In genomic region chr6:84441456-84441855, GRCh38 we compare ENCODE assay signal across 27 cellular contexts.
"Had no signal": no experiment of that assay in that cellular context is flagged by ENCODE, and none has a peak within 500 bp of the region (broad histone marks: within the 10 kb centered on the region; RNA-seq: fewer than 3 reads in every experiment).

No MANE protein-coding gene starts in this region.

- H3K4me2 ChIP-seq: smooth muscle cell had no signal

- DNase-seq: dorsolateral prefrontal cortex; effector CD4-positive, alpha-beta T cell; gastrocnemius medialis; glutamatergic neuron; heart right ventricle; hippocampal formation; mucosa of descending colon; naive B cell; stimulated activated CD4-positive, alpha-beta T cell treated with anti-CD3 and anti-CD28 coated beads, Interleukin-12 subunit alpha, Interleukin-12 subunit beta, amount 100 ng/mL, for 4 hours; stimulated activated CD4-positive, alpha-beta T cell treated with anti-CD3 and anti-CD28 coated beads, Interleukin-1b, Interleukin-23, amount 100 ng/mL, for 48 hours; stimulated activated CD4-positive, alpha-beta T cell treated with anti-CD3 and anti-CD28 coated beads, Interleukin-4, amount 100 ng/mL, for 1 hour; stimulated activated CD8-positive, alpha-beta memory T cell treated with anti-CD3 and anti-CD28 coated beads, Interleukin-4, amount 100 ng/mL, for 48 hours; stimulated activated naive CD4-positive, alpha-beta T cell; stimulated activated naive CD8-positive, alpha-beta T cell treated with anti-CD3 and anti-CD28 coated beads, Interleukin-15, amount 100 ng/mL, for 72 hours; transverse colon; upper lobe of right lung; uterus had no signal

- H3K27ac ChIP-seq: dorsolateral prefrontal cortex, gastrocnemius medialis, heart right ventricle, neutrophil, parathyroid adenoma, suprapubic skin, transverse colon, upper lobe of right lung, uterus had no signal

- ATAC-seq: gastrocnemius medialis; heart right ventricle; left lobe of liver; mucosa of descending colon; natural killer cell treated with Interleukin-12 subunit alpha and Interleukin-12 subunit beta and Interleukin-15 and Interleukin-18, amount 100 ng/mL, for 72 hours; sciatic nerve; stimulated activated naive CD8-positive, alpha-beta T cell treated with anti-CD3 and anti-CD28 coated beads, Interleukin-15, amount 100 ng/mL, for 72 hours; upper lobe of right lung had no signal

- H3K4me3 ChIP-seq: dorsolateral prefrontal cortex, gastrocnemius medialis, heart right ventricle, lung, mucosa of descending colon, smooth muscle cell, suprapubic skin, transverse colon, upper lobe of right lung, uterus had no signal

- H2AFZ ChIP-seq: parathyroid adenoma had no signal

- H3K27me3 ChIP-seq: gastrocnemius medialis, heart right ventricle, neutrophil, suprapubic skin, transverse colon, upper lobe of right lung, uterus had no signal

- H3K79me2 ChIP-seq: parathyroid adenoma had no signal

- H3K36me3 ChIP-seq: gastrocnemius medialis, heart right ventricle, neutrophil, suprapubic skin, transverse colon, upper lobe of right lung, uterus had no signal

- H3K9ac ChIP-seq: parathyroid adenoma had no signal

- FAIRE-seq: colon, keratinocyte had no signal

- H3K9me3 ChIP-seq: gastrocnemius medialis, heart right ventricle, mucosa of descending colon, neutrophil, suprapubic skin, transverse colon, upper lobe of right lung, uterus had no signal

- H3K4me1 ChIP-seq: gastrocnemius medialis, heart right ventricle, parathyroid adenoma, suprapubic skin, transverse colon, upper lobe of right lung, uterus had no signal
